ENCODE assay signal across 13 cellular contexts in genomic region chr1:50417946-50418599, GRCh38. TPM values are rescaled to one million over a fixed set of nuclear protein-coding genes. Genes with fewer than 3 reads are reported as not detected.
DNase-seq lines count a peak whose midpoint lies in the region; TF ChIP-seq lines count a peak whose summit lies in the region.
"Had no signal": no experiment of that assay in that cellular context is flagged by ENCODE, and none has a peak within 500 bp of the region (broad histone marks: within the 10 kb centered on the region; RNA-seq: fewer than 3 reads in every experiment).

No MANE protein-coding gene starts in this region.

- no peak for TF ChIP-seq POLR2A in esophagus muscularis mucosa (IDR thresholded peaks at IDR 0.05; ENCODE audit: low read depth)

- H4K91ac ChIP-seq in H9 (ENCODE audit: insufficient read length, low read depth, low read length), result no peak overlapping the region

- no peak overlapping the region for H3K18ac ChIP-seq in H9 (ENCODE audit: insufficient read length, low read depth, low read length)

- no peak overlapping the region for H2BK12ac ChIP-seq in H9 (ENCODE audit: insufficient read length, low read depth, low read length)

- H3K4me2 ChIP-seq in H9 (ENCODE audit: insufficient read depth, insufficient read length, low read length) (peak overlapping the region; percentile 41), osteoblast (ENCODE audit: insufficient read depth, low read length) (no peak overlapping the region)

- no peaks in the 10 kb centered on the region for H3K4me1 ChIP-seq in CD8-positive, alpha-beta memory T cell (ENCODE audit: insufficient read depth, low read length)
- H3K4me1 ChIP-seq in H9 (ENCODE audit: insufficient read depth, low read length) (no peaks in the 10 kb centered on the region), esophagus muscularis mucosa (peaks cover 32 to 79% (median 62%) of the 10 kb centered on the region in 4 donors), osteoblast (ENCODE audit: insufficient read depth, low read length) (no peaks in the 10 kb centered on the region)

- no peak overlapping the region for H2BK20ac ChIP-seq in H9 (ENCODE audit: low read depth, low read length, poor library complexity, severe bottlenecking)

- H3K27me3 Mint-ChIP-seq in CD8-positive, alpha-beta memory T cell, result peaks cover 68 to 75% of the 10 kb centered on the region in 2 donors
- peaks cover 98% of the 10 kb centered on the region for H3K27me3 Mint-ChIP-seq in H9 (ENCODE audit: low read depth)

- H3K79me2 ChIP-seq in H9 (ENCODE audit: insufficient read depth, low read length), result no peaks in the 10 kb centered on the region
- H3K79me2 ChIP-seq in osteoblast (ENCODE audit: insufficient read depth, low read length), result no peaks in the 10 kb centered on the region

- peak overlapping the region in 4 of 7 donors; percentile 25 to 52 (median 33) for H3K4me3 Mint-ChIP-seq in CD8-positive, alpha-beta memory T cell
- H3K4me3 Mint-ChIP-seq in H9, result peak overlapping the region; percentile 49 to 85; a peak in 4 of 5 replicates
- H3K4me3 Mint-ChIP-seq: activated CD4-positive, alpha-beta memory T cell treated with anti-CD3 and anti-CD28 coated beads, Interleukin-2, amount 10 ng/mL, durations not matched to agents 7 days and 5 days had no signal

- H2AFZ ChIP-seq in H9 (ENCODE audit: low read length) (no peak overlapping the region), osteoblast (ENCODE audit: low read length) (no peak overlapping the region)

- no peak overlapping the region for H2AK5ac ChIP-seq in H9 (ENCODE audit: insufficient read length, low read length)

- H4K20me1 ChIP-seq in H9 (ENCODE audit: control insufficient read depth, insufficient read depth, insufficient read length), result no peaks in the 10 kb centered on the region
- H4K20me1 ChIP-seq in osteoblast (ENCODE audit: insufficient read depth, low read length), result no peaks in the 10 kb centered on the region

- CTCF ChIA-PET in CD8-positive, alpha-beta memory T cell (lab: Charles Lee), result no interaction called here

- peaks cover 35 to 46% (median 38%) of the 10 kb centered on the region in 3 donors for H3K4me1 Mint-ChIP-seq in CD8-positive, alpha-beta memory T cell
- peaks cover 33 to 46% of the 10 kb centered on the region in 2 experiments for H3K4me1 Mint-ChIP-seq in H9

- no peaks in the 10 kb centered on the region for H3K9me3 ChIP-seq in CD8-positive, alpha-beta memory T cell (ENCODE audit: low read length)
- H3K9me3 ChIP-seq in H9 (ENCODE audit: control insufficient read depth, low read depth, low read length), result no peaks in the 10 kb centered on the region
- H3K9me3 ChIP-seq in esophagus muscularis mucosa, result peaks cover 0 to 6% (median 2%) of the 10 kb centered on the region in 4 donors
- no peaks in the 10 kb centered on the region for H3K9me3 ChIP-seq in osteoblast (ENCODE audit: low read depth, low read length)
- H3K9me3 ChIP-seq: adrenal gland had no signal

- peaks cover 16% of the 10 kb centered on the region for H3K23me2 ChIP-seq in H9 (ENCODE audit: insufficient read length, low read depth, low read length, poor library complexity, severe bottlenecking)

- TF ChIP-seq EP300 in esophagus muscularis mucosa (IDR thresholded peaks at IDR 0.05), result no peak

- H3K27me3 ChIP-seq in CD8-positive, alpha-beta memory T cell (ENCODE audit: insufficient read depth, low read length, poor library complexity, severe bottlenecking), result peaks cover 16% of the 10 kb centered on the region
- H3K27me3 ChIP-seq in H9 (ENCODE audit: insufficient read depth, low read length), result peaks cover 95% of the 10 kb centered on the region
- H3K27me3 ChIP-seq in esophagus muscularis mucosa, result peaks cover 0 to 100% (median 77%) of the 10 kb centered on the region in 4 donors
- H3K27me3 ChIP-seq in osteoblast (ENCODE audit: insufficient read depth, low read length), result peaks cover 96% of the 10 kb centered on the region

- H3K9me3 Mint-ChIP-seq in CD8-positive, alpha-beta memory T cell, result peaks cover 0 to 11% (median 1%) of the 10 kb centered on the region in 5 donors
- peaks cover 7 to 16% of the 10 kb centered on the region in 2 experiments; a peak in 4 of 5 replicates for H3K9me3 Mint-ChIP-seq in H9
- H3K9me3 Mint-ChIP-seq: activated CD4-positive, alpha-beta memory T cell treated with anti-CD3 and anti-CD28 coated beads, Interleukin-2, amount 10 ng/mL, durations not matched to agents 7 days and 5 days had no signal

- no peak overlapping the region for H3T11ph ChIP-seq in H9 (ENCODE audit: low read length)

- no peak overlapping the region for H2BK15ac ChIP-seq in H9 (ENCODE audit: low read depth, low read length)

- no peak overlapping the region for H3K4ac ChIP-seq in H9 (ENCODE audit: low read depth, low read length)

- no peak overlapping the region for H3K27ac ChIP-seq in CD8-positive, alpha-beta memory T cell (ENCODE audit: low read depth, low read length)
- H3K27ac ChIP-seq in H9 (ENCODE audit: insufficient read length, low read depth, low read length) (no peak overlapping the region), esophagus muscularis mucosa (replicated peaks in 1 of 4) (no peak overlapping the region), osteoblast (ENCODE audit: low read depth, low read length) (no peak overlapping the region)
- H3K27ac ChIP-seq: adrenal gland had no signal

- WGBS in H9 (ENCODE audit: extremely low coverage, insufficient read length, low lambda C conversion rate), result no CpG with 5 or more reads among the region's 20 CpGs
- WGBS in esophagus muscularis mucosa, result 16% methylated on average over 16 of the region's 20 CpGs

- no peak overlapping the region for H3K14ac ChIP-seq in H9 (ENCODE audit: insufficient read depth, low read length)

- H3K23ac ChIP-seq in H9 (ENCODE audit: insufficient read length, low read depth, low read length), result no peak overlapping the region

- H3K27ac Mint-ChIP-seq in CD8-positive, alpha-beta memory T cell, result peak overlapping the region in 1 of 8 donors; percentile 23
- no peak overlapping the region for H3K27ac Mint-ChIP-seq in H9

- H3K9ac ChIP-seq in H9 (ENCODE audit: extremely low read depth, insufficient read length, low read length), result no peak overlapping the region

- H2BK5ac ChIP-seq in H9 (ENCODE audit: insufficient read length, low read length), result no peak overlapping the region

- no peaks in the 10 kb centered on the region for H3K79me1 ChIP-seq in H9 (ENCODE audit: insufficient read depth, low read depth, low read length, poor library complexity, severe bottlenecking)

- no peak overlapping the region for H3K4me3 ChIP-seq in CD8-positive, alpha-beta memory T cell (ENCODE audit: low read length)
- H3K4me3 ChIP-seq in esophagus muscularis mucosa (peak overlapping the region; percentile 40 to 48 (median 43)), osteoblast (ENCODE audit: insufficient read depth, low read length) (no peak overlapping the region)

- no peaks in the 10 kb centered on the region for H3K36me3 ChIP-seq in CD8-positive, alpha-beta memory T cell (ENCODE audit: insufficient read depth, low read length)
- H3K36me3 ChIP-seq in esophagus muscularis mucosa (no peaks in the 10 kb centered on the region), osteoblast (ENCODE audit: insufficient read depth, low read length) (no peaks in the 10 kb centered on the region)
- H3K36me3 ChIP-seq: adrenal gland had no signal

- H4K5ac ChIP-seq in H9 (ENCODE audit: insufficient read length, low read depth, low read length), result no peak overlapping the region

- no peak overlapping the region for H4K8ac ChIP-seq in H9 (replicated peaks; ENCODE audit: insufficient read length, low read depth, low read length)

- no peak for TF ChIP-seq CTCF in H9 (conservative IDR thresholded peaks at IDR 0.05)
- TF ChIP-seq CTCF in esophagus muscularis mucosa (IDR thresholded peaks at IDR 0.05), result no peak
- TF ChIP-seq CTCF in osteoblast (IDR thresholded peaks at IDR 0.05; ENCODE audit: extremely low read depth, low read depth, low read length), result no peak

- POLR2A ChIA-PET in CD8-positive, alpha-beta memory T cell (lab: Charles Lee), result no interaction called here

- no peak for DNase-seq in CD8-positive, alpha-beta memory T cell
- DNase-seq in H9, result peak; percentile 26
- no peak for DNase-seq in esophagus muscularis mucosa (ENCODE audit: extremely low spot score)
- peak; percentile 74 for DNase-seq in osteoblast (ENCODE audit: insufficient read length, low spot score, missing footprints)
- no peak for DNase-seq in kidney glomerular epithelial cell (lab: John Stamatoyannopoulos, UW)
- no peak for DNase-seq in NOMO-1 (lab: John Stamatoyannopoulos, UW; ENCODE audit: unreplicated experiment in 2 of 2)
- DNase-seq in T1000 (lab: John Stamatoyannopoulos, UW), result no peak
- no peak for DNase-seq in inferior parietal cortex (ENCODE audit: extremely low spot score)
- DNase-seq: activated CD4-positive, alpha-beta memory T cell treated with anti-CD3 and anti-CD28 coated beads, Interleukin-2, amount 10 ng/mL, durations not matched to agents 7 days and 5 days; adrenal gland; KBM-7; NCI-H2081; SW 1271 had no signal

- no peak overlapping the region for H3K56ac ChIP-seq in H9 (ENCODE audit: insufficient read length, low read depth, low read length)

- intact Hi-C loops in esophagus muscularis mucosa (cut with DNase I), result no loop called here

- H2BK120ac ChIP-seq in H9 (ENCODE audit: low read depth, low read length, poor library complexity, severe bottlenecking), result no peak overlapping the region

- H3K36me3 Mint-ChIP-seq in CD8-positive, alpha-beta memory T cell, result peaks cover 0 to 5% (median 2%) of the 10 kb centered on the region in 3 donors
- peaks cover 0 to 2% (median 0%) of the 10 kb centered on the region in 3 experiments; a peak in 3 of 7 replicates for H3K36me3 Mint-ChIP-seq in H9 (ENCODE audit: insufficient read depth in 1 of 3, low read depth in 3 of 3)

RNA-seq across cellular contexts. Expression of gene DMRTA2, which starts 5.2 kb away (rescaled TPM):
- total RNA-seq in CD8-positive, alpha-beta memory T cell, result not detected
- polyA plus RNA-seq in CD8-positive, alpha-beta memory T cell, result not detected
- total RNA-seq in H9 (2021) (0.07 and 0.11 TPM in 2 replicates), esophagus muscularis mucosa (not detected), osteoblast (under 0.01 TPM in 1 of 2 replicates, not detected in the other)
- total RNA-seq: activated CD4-positive, alpha-beta memory T cell treated with anti-CD3 and anti-CD28 coated beads, Interleukin-2, amount 10 ng/mL, durations not matched to agents 7 days and 5 days; adrenal gland had no signal

Comparison
In these comparisons a context has a peak if more than half of its experiments do, and no peak if none do; other contexts are left out.
1. DNase-seq: peak in H9 (single experiment) and osteoblast (single experiment); none in CD8-positive, alpha-beta memory T cell (0 of 5), esophagus muscularis mucosa (single experiment), kidney glomerular epithelial cell (single experiment), NOMO-1 (0 of 2), T1000 (single experiment) and inferior parietal cortex (single experiment).
2. H3K4me3 ChIP-seq: peak in esophagus muscularis mucosa (4 of 4); none in CD8-positive, alpha-beta memory T cell (single experiment) and osteoblast (single experiment).